25 cellular contexts compared by ENCODE assay signal in the genomic region with DNA sequence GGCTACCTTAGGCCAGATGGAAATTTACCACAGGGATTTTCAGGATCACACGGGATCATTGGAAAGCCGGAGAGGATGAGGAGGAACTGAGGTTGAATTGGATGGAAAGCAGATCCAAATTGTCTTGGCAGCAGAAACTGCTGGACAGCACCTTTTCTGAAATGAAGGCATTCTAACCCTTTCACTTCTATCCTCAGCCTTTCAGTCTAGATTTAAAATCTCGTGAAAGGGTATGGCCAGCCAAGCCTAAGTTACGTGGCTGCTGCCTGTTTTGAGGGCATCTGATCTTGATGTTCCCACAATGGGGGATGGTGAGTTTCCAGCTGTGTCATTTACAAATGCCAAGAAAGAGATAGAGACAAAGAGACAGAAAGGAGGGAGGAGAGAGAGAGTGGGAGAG.
DNase-seq lines count a peak whose midpoint lies in the region; ATAC-seq, FAIRE-seq and TF ChIP-seq lines count a peak whose summit lies in the region.
"Had no signal": no experiment of that assay in that cellular context is flagged by ENCODE, and none has a peak within 500 bp of the region (broad histone marks: within the 10 kb centered on the region; RNA-seq: fewer than 3 reads in every experiment).

No MANE protein-coding gene starts in this region.

- in situ Hi-C loops in HepG2 (cut with HindIII; ENCODE audit: extremely low pct_ligation_motif_present, low pct_unique_long_range_greater_than_20kb) = no loop called here
- in situ Hi-C loops in GM12878 (cut with MboI) = no loop called here

- no peak for TF ChIP-seq POLR2A in HepG2 (IDR thresholded peaks at IDR 0.05; ENCODE audit: insufficient read depth in 1 of 2, low read depth in 2 of 2, low read length in 2 of 2)
- TF ChIP-seq POLR2A in right lobe of liver (IDR thresholded peaks at IDR 0.05) = no peak
- TF ChIP-seq POLR2A in GM12878 (IDR thresholded peaks at IDR 0.05; ENCODE audit: low read depth, low read length) = no peak

- TF ChIP-seq CTCF in HepG2 (CRISPR knock-in tag; IDR thresholded peaks at IDR 0.05) (no peak), right lobe of liver (IDR thresholded peaks at IDR 0.05) (no peak), GM12878 (IDR thresholded peaks at IDR 0.05 in 2 of 3, conservative IDR thresholded peaks at IDR 0.05 in 1 of 3; ENCODE audit: control insufficient read depth in 2 of 3, extremely low read depth in 1 of 3, insufficient read depth in 1 of 3, low read depth in 3 of 3, low read length in 3 of 3) (no peak)

- H3K27ac ChIP-seq in HepG2 (ENCODE audit: extremely low read length, insufficient read depth, low read length) (no peak overlapping the region), right lobe of liver (no peak overlapping the region), GM12878 (ENCODE audit: control insufficient read depth, insufficient read depth) (no peak overlapping the region)
- H3K27ac ChIP-seq: 22Rv1, SJCRH30 had no signal

- WGBS in HepG2 (ENCODE audit: low lambda C conversion rate) = 12% methylated on average over 4 of the region's 4 CpGs
- 38% methylated on average over 2 of the region's 4 CpGs for WGBS in right lobe of liver (ENCODE audit: insufficient coverage, low coverage, low lambda C conversion rate, missing lambda C conversion rate)
- WGBS in GM12878 (ENCODE audit: insufficient coverage, insufficient replicate concordance, low lambda C conversion rate, missing lambda C conversion rate) = 2% methylated on average over 4 of the region's 4 CpGs

- no peak for TF ChIP-seq EP300 in HepG2 (IDR thresholded peaks at IDR 0.05; ENCODE audit: low read depth in 2 of 2, low read length in 2 of 2)
- no peak for TF ChIP-seq EP300 in HepG2 (CRISPR knock-in tag; IDR thresholded peaks at IDR 0.05; ENCODE audit: borderline replicate concordance)
- no peak for TF ChIP-seq EP300 in GM12878 (IDR thresholded peaks at IDR 0.05; ENCODE audit: borderline replicate concordance in 1 of 2, control insufficient read depth in 1 of 2, low read depth in 2 of 2, low read length in 2 of 2)

- H3K4me3 ChIP-seq in HepG2 (replicated peaks in 1 of 3; ENCODE audit: insufficient read depth in 1 of 3, low read depth in 2 of 3, low read length in 3 of 3) = no peak overlapping the region
- no peak overlapping the region for H3K4me3 ChIP-seq in right lobe of liver
- no peak overlapping the region for H3K4me3 ChIP-seq in GM12878
- H3K4me3 ChIP-seq: SJCRH30 had no signal

- H2AFZ ChIP-seq in HepG2 (ENCODE audit: low read length) (no peak overlapping the region), GM12878 (ENCODE audit: control insufficient read depth, low read depth, low read length) (no peak overlapping the region)

- BruUV-seq in HepG2 (replicated peaks; lab: Mats Ljungman, UMichigan) (no TSS peak), GM12878 (replicated peaks; lab: Mats Ljungman, UMichigan) (no TSS peak)

- no peaks in the 10 kb centered on the region for H3K36me3 ChIP-seq in HepG2 (replicated peaks in 1 of 2; ENCODE audit: control insufficient read depth in 1 of 2, insufficient read depth in 2 of 2, low read length in 2 of 2)
- H3K36me3 ChIP-seq in right lobe of liver = no peaks in the 10 kb centered on the region
- no peaks in the 10 kb centered on the region for H3K36me3 ChIP-seq in GM12878 (ENCODE audit: control insufficient read depth in 2 of 2, insufficient read depth in 2 of 2, low read length in 1 of 2)
- H3K36me3 ChIP-seq: SJCRH30 had no signal

- TF ChIP-seq RAD21 in HepG2 (CRISPR knock-in tag; IDR thresholded peaks at IDR 0.05) (no peak), GM12878 (IDR thresholded peaks at IDR 0.05; ENCODE audit: insufficient read depth, low read depth, low read length) (no peak)

- H3K4me1 ChIP-seq in HepG2 (ENCODE audit: insufficient read depth, low read length) (no peaks in the 10 kb centered on the region), right lobe of liver (no peaks in the 10 kb centered on the region), GM12878 (ENCODE audit: control insufficient read depth, insufficient read depth, low read length) (no peaks in the 10 kb centered on the region)
- H3K4me1 ChIP-seq: SJCRH30 had no signal

- intact Hi-C loops in HepG2 (cut with micrococcal nuclease; ENCODE audit: unreplicated experiment) = no loop called here
- intact Hi-C loops in right lobe of liver (cut with DNase I) = no loop called here
- intact Hi-C loops in GM12878 (cut with micrococcal nuclease; ENCODE audit: unreplicated experiment) = no loop called here

- CTCF ChIA-PET in HepG2 (lab: Yijun Ruan, JAX; ENCODE audit: low intra/inter-chr PET ratio, low total read pairs) = no interaction called here
- CTCF ChIA-PET in GM12878 (lab: Yijun Ruan, JAX) = no interaction called here

- DNase-seq in HepG2 (ENCODE audit: low spot score) (no peak), right lobe of liver (no peak), GM12878 (ENCODE audit: low read depth, low spot score) (no peak), left kidney (ENCODE audit: low read depth, low spot score) (peak; percentile 11), NCI-H446 (lab: John Stamatoyannopoulos, UW) (no peak), SW 1271 (lab: John Stamatoyannopoulos, UW) (no peak), SHP77 (lab: John Stamatoyannopoulos, UW) (no peak)
- DNase-seq: ACHN, Calu3, DMS153, DND-41, NCI-H1092, NCI-H1436, NCI-H187, NCI-H2081 treated with DMSO at 0.1 percent for 48 hours, NCI-H2171, NCI-H345, NCI-H524, NCI-H774, PC-3, SJCRH30 had no signal

- no peaks in the 10 kb centered on the region for H4K20me1 ChIP-seq in HepG2 (ENCODE audit: insufficient read depth, low read length)
- H4K20me1 ChIP-seq in GM12878 (ENCODE audit: control insufficient read depth, insufficient read depth) = no peaks in the 10 kb centered on the region

- H3K9ac ChIP-seq in HepG2 (ENCODE audit: insufficient read depth, low read depth, low read length) = no peak overlapping the region
- H3K9ac ChIP-seq in GM12878 (ENCODE audit: control insufficient read depth, insufficient read depth, low read length) = no peak overlapping the region

- H3K4me2 ChIP-seq in HepG2 (ENCODE audit: low read depth, low read length) (no peak overlapping the region), GM12878 (ENCODE audit: control insufficient read depth, insufficient read depth) (no peak overlapping the region)

- ATAC-seq in HepG2 (no peak), right lobe of liver (no peak), GM12878 (no peak), HG03520 (IDR thresholded peaks at IDR 0.05; ENCODE audit: unreplicated experiment) (no peak)
- ATAC-seq: PC-3 had no signal

- RAD21 ChIA-PET in GM12878 (lab: Charles Lee; ENCODE audit: unreplicated experiment) = no interaction called here

- no peaks in the 10 kb centered on the region for H3K79me2 ChIP-seq in HepG2 (ENCODE audit: insufficient read depth, low read length)
- no peaks in the 10 kb centered on the region for H3K79me2 ChIP-seq in GM12878 (ENCODE audit: control insufficient read depth, insufficient read depth, low read length)

- POLR2A ChIA-PET in HepG2 (lab: Yijun Ruan, JAX) (no interaction called here), GM12878 (lab: Charles Lee) (no interaction called here)

- FAIRE-seq in HepG2 (lab: Jason Lieb, UNC) (no peak), GM12878 (lab: Jason Lieb, UNC) (no peak)
- FAIRE-seq: GM19239, H54 had no signal

- SMC1A ChIA-PET in GM12878 (lab: Charles Lee; ENCODE audit: uncharacterized antibody, unreplicated experiment) = no interaction called here

- H3K9me3 ChIP-seq in HepG2 (ENCODE audit: low read length) (no peaks in the 10 kb centered on the region), right lobe of liver (no peaks in the 10 kb centered on the region), GM12878 (replicated peaks; ENCODE audit: control insufficient read depth, insufficient read depth, low read length) (no peaks in the 10 kb centered on the region; the same call in 2 of the 3 replicates)
- H3K9me3 ChIP-seq: SJCRH30 had no signal

- H3K27me3 ChIP-seq in HepG2 (ENCODE audit: control insufficient read depth in 1 of 2, insufficient read depth in 2 of 2, low read length in 2 of 2) (no peaks in the 10 kb centered on the region), right lobe of liver (no peaks in the 10 kb centered on the region), GM12878 (replicated peaks in 1 of 2; ENCODE audit: control insufficient read depth in 2 of 2, insufficient read depth in 2 of 2, low read length in 1 of 2) (no peaks in the 10 kb centered on the region)
- H3K27me3 ChIP-seq: SJCRH30 had no signal

TF ChIP-seq in HepG2, 621 proteins besides CTCF, POLR2A, EP300 and RAD21 (continues in another document):
- no peak for TF ChIP-seq ZNF354B (CRISPR knock-in tag; IDR thresholded peaks at IDR 0.05)
- TF ChIP-seq HMGA1 (CRISPR knock-in tag; conservative IDR thresholded peaks at IDR 0.05) = no peak
- TF ChIP-seq, protein P1, sequence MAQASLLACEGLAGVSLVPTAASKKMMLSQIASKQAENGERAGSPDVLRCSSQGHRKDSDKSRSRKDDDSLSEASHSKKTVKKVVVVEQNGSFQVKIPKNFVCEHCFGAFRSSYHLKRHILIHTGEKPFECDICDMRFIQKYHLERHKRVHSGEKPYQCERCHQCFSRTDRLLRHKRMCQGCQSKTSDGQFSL (CRISPR knock-in tag; IDR thresholded peaks at IDR 0.05) = no peak
- no peak for TF ChIP-seq KDM5A (IDR thresholded peaks at IDR 0.05; ENCODE audit: borderline replicate concordance, low read length)
- no peak for TF ChIP-seq ZNF138 (CRISPR knock-in tag; IDR thresholded peaks at IDR 0.05; ENCODE audit: low read depth)

TF ChIP-seq in GM12878, 131 proteins besides CTCF, POLR2A, EP300 and RAD21 (continues in another document):
- no peak for TF ChIP-seq SIX5 (IDR thresholded peaks at IDR 0.05; ENCODE audit: low read depth, low read length, severe bottlenecking)
